Comparison of ENCODE assay signal across 17 cellular contexts in genomic region chr20:50496773-50497375, GRCh38. TPM values are rescaled to one million over a fixed set of nuclear protein-coding genes. Genes with fewer than 3 reads are reported as not detected.
A peak's percentile ranks its signal among the peaks of the same experiment; 100 is the strongest.
DNase-seq lines count a peak whose midpoint lies in the region; ATAC-seq and TF ChIP-seq lines count a peak whose summit lies in the region.
"Had no signal": no experiment of that assay in that cellular context is flagged by ENCODE, and none has a peak within 500 bp of the region (broad histone marks: within the 10 kb centered on the region; RNA-seq: fewer than 3 reads in every experiment).

No MANE protein-coding gene starts in this region.

- peak overlapping the region; percentile 2 for H3K4me3 Mint-ChIP-seq in MCF 10A (ENCODE audit: unreplicated experiment)
- H3K4me3 Mint-ChIP-seq: activated CD4-positive, alpha-beta memory T cell treated with anti-CD3 and anti-CD28 coated beads, Interleukin-2, amount 10 ng/mL, durations not matched to agents 7 days and 5 days; naive thymus-derived CD8-positive, alpha-beta T cell had no signal

- H3K9me2 ChIP-seq in PC-3 (replicated peaks; ENCODE audit: low read length) = no peaks in the 10 kb centered on the region

- intact Hi-C loops in MCF 10A (cut with micrococcal nuclease) = no loop called here
- intact Hi-C loops in breast epithelium (cut with DNase I; ENCODE audit: low total_unique reads) = no loop called here
- intact Hi-C loops in PC-3 (cut with micrococcal nuclease) = no loop called here

- H3K4me2 ChIP-seq in PC-3 (ENCODE audit: low read length) = 0 out of 2 replicates have a peak overlapping the region, but pooled peaks have one; percentile 0

- BruUV-seq in MCF 10A (replicated peaks; lab: Mats Ljungman, UMichigan) (no TSS peak), PC-3 (replicated peaks; lab: Mats Ljungman, UMichigan) (no TSS peak)

- CTCF ChIA-PET in MCF 10A (lab: Yijun Ruan, JAX) = interaction anchor here (0.6 to 1.1 kb wide), 7 partner anchors 10 to 1115 kb away, joined by 3 to 6 read pairs (median 4); no protein-coding TSS in a partner anchor
- CTCF ChIA-PET in PC-3 (lab: Charles Lee) = no interaction called here

- H3K27ac ChIP-seq in breast epithelium = no peak overlapping the region
- no peak overlapping the region for H3K27ac ChIP-seq in PC-3 (ENCODE audit: low read length)
- peak overlapping the region; percentile 87 for H3K27ac ChIP-seq in epithelial cell of prostate
- H3K27ac ChIP-seq: ascending aorta, SJSA1 had no signal

- H3K9ac ChIP-seq in PC-3 (ENCODE audit: low read length) = no peak overlapping the region

- H3K9me3 ChIP-seq in breast epithelium (no peaks in the 10 kb centered on the region), PC-3 (ENCODE audit: low read length) (no peaks in the 10 kb centered on the region)
- H3K9me3 ChIP-seq: ascending aorta had no signal

- DNase-seq in MCF 10A (ENCODE audit: unreplicated experiment) = peak; percentile 76
- no peak for DNase-seq in breast epithelium (ENCODE audit: low spot score in 2 of 2)
- DNase-seq in PC-3 = peak; percentile 71
- DNase-seq in epithelial cell of prostate (ENCODE audit: low read depth, low spot score) = peak; percentile 85
- no peak for DNase-seq in 8988T
- DNase-seq in dedifferentiated amniotic fluid mesenchymal stem cell (ENCODE audit: extremely low spot score) = no peak
- no peak for DNase-seq in NCI-H2081 (lab: John Stamatoyannopoulos, UW)
- DNase-seq: activated CD4-positive, alpha-beta memory T cell treated with anti-CD3 and anti-CD28 coated beads, Interleukin-2, amount 10 ng/mL, durations not matched to agents 7 days and 5 days; activated effector memory CD4-positive, alpha-beta T cell treated with Interleukin-2 at 50 U/mL for 16 hours; COR-L47; GOT3; naive thymus-derived CD8-positive, alpha-beta T cell; NCI-H1694 treated with DMSO at 0.1 percent for 48 hours; trophoblast cell had no signal

- H3K27ac Mint-ChIP-seq in MCF 10A (ENCODE audit: low read depth, unreplicated experiment) = peak overlapping the region; percentile 67
- H3K27ac Mint-ChIP-seq: activated CD4-positive, alpha-beta memory T cell treated with anti-CD3 and anti-CD28 coated beads, Interleukin-2, amount 10 ng/mL, durations not matched to agents 7 days and 5 days; naive thymus-derived CD8-positive, alpha-beta T cell had no signal

- H3K4me3 ChIP-seq in breast epithelium = no peak overlapping the region
- no peak overlapping the region for H3K4me3 ChIP-seq in PC-3 (ENCODE audit: low read length)
- H3K4me3 ChIP-seq: ascending aorta, SJSA1 had no signal

- no peaks in the 10 kb centered on the region for H3K36me3 ChIP-seq in breast epithelium
- H3K36me3 ChIP-seq in PC-3 (ENCODE audit: low read depth, low read length) = no peaks in the 10 kb centered on the region
- H3K36me3 ChIP-seq: ascending aorta, SJSA1 had no signal

- H2AFZ ChIP-seq in PC-3 (ENCODE audit: low read length) = peak overlapping the region; percentile 13; the same call in 1 of the 2 replicates

- TF ChIP-seq POLR2A in breast epithelium (IDR thresholded peaks at IDR 0.05) = no peak

- H3K79me2 ChIP-seq in PC-3 (ENCODE audit: low read length) = no peaks in the 10 kb centered on the region

- peaks cover 43% of the 10 kb centered on the region for H3K4me1 Mint-ChIP-seq in MCF 10A (ENCODE audit: insufficient read depth, unreplicated experiment)

- H3K4me1 ChIP-seq in breast epithelium = no peaks in the 10 kb centered on the region
- H3K4me1 ChIP-seq in PC-3 (ENCODE audit: insufficient read depth, low read length) = peaks cover 23% of the 10 kb centered on the region
- H3K4me1 ChIP-seq: ascending aorta had no signal

- H3K9me3 Mint-ChIP-seq in MCF 10A (ENCODE audit: unreplicated experiment) = no peaks in the 10 kb centered on the region
- H3K9me3 Mint-ChIP-seq: naive thymus-derived CD8-positive, alpha-beta T cell had no signal

- POLR2A ChIA-PET in MCF 10A (lab: Yijun Ruan, JAX) (interaction anchor here (0.6 to 20.5 kb wide), 17 partner anchors 14 to 461 kb away, joined by 3 to 480 read pairs (median 4); partner anchors contain the start of genes DPM1, MOCS3, PEDS1 and PTPN1), PC-3 (lab: Charles Lee; ENCODE audit: unreplicated experiment) (interaction anchor here (0.7 kb wide), 1 partner anchor 16 kb away, joined by 25 read pairs; no protein-coding TSS in a partner anchor)

- H3F3A ChIP-seq in PC-3 (ENCODE audit: low read length, unreplicated experiment) = no peaks in the 10 kb centered on the region

- no peaks in the 10 kb centered on the region for H4K20me1 ChIP-seq in PC-3 (ENCODE audit: low read length)

- peaks cover 12% of the 10 kb centered on the region for H3K36me3 Mint-ChIP-seq in MCF 10A (ENCODE audit: insufficient read depth, unreplicated experiment)
- H3K36me3 Mint-ChIP-seq: naive thymus-derived CD8-positive, alpha-beta T cell had no signal

- no peaks in the 10 kb centered on the region for H3K27me3 Mint-ChIP-seq in MCF 10A (ENCODE audit: insufficient read depth, unreplicated experiment)
- H3K27me3 Mint-ChIP-seq: activated CD4-positive, alpha-beta memory T cell treated with anti-CD3 and anti-CD28 coated beads, Interleukin-2, amount 10 ng/mL, durations not matched to agents 7 days and 5 days had no signal

- H3K27me3 ChIP-seq in breast epithelium (no peaks in the 10 kb centered on the region), PC-3 (ENCODE audit: low read length) (no peaks in the 10 kb centered on the region)
- H3K27me3 ChIP-seq: ascending aorta, SJSA1 had no signal

- TF ChIP-seq CTCF in MCF 10A (IDR thresholded peaks at IDR 0.05; ENCODE audit: unreplicated experiment) (no peak), breast epithelium (IDR thresholded peaks at IDR 0.05) (no peak), PC-3 (conservative IDR thresholded peaks at IDR 0.05; ENCODE audit: low read depth, low read length) (no peak)

- ATAC-seq in PC-3 = peak; percentile 57
- no peak for ATAC-seq in HG03135 (IDR thresholded peaks at IDR 0.05; ENCODE audit: unreplicated experiment)
- ATAC-seq: naive thymus-derived CD8-positive, alpha-beta T cell had no signal

RNA-seq across cellular contexts. Expression of gene PTPN1, which starts 13.3 kb away (rescaled TPM):
- total RNA-seq in MCF 10A (2022) (56.4 and 63.0 TPM in 2 replicates), breast epithelium (10 to 100 TPM; 23.8 to 29.2 (median 28.5) TPM), PC-3 (2014; rRNA removed) (47.2 and 47.7 TPM in 2 replicates)

Comparison
In these comparisons a context has a peak if more than half of its experiments do, and no peak if none do; other contexts are left out.
1. DNase-seq: peak in MCF 10A (single experiment), PC-3 (single experiment) and epithelial cell of prostate (single experiment); none in breast epithelium (0 of 2), 8988T (single experiment), dedifferentiated amniotic fluid mesenchymal stem cell (single experiment) and NCI-H2081 (0 of 2).